In genomic region chr10:30366829-30367228, GRCh38 we compare ENCODE assay signal across 21 cellular contexts.
"Had no signal": no experiment of that assay in that cellular context is flagged by ENCODE, and none has a peak within 500 bp of the region (broad histone marks: within the 10 kb centered on the region; RNA-seq: fewer than 3 reads in every experiment).

No MANE protein-coding gene starts in this region.

- ATAC-seq: activated CD4-positive, alpha-beta T cell treated with anti-CD3 and anti-CD28 coated beads for 36 hours; activated naive CD4-positive, alpha-beta T cell treated with anti-CD3 and anti-CD28 coated beads, Interleukin-2, amount 50 U/mL, for 72 hours; PC-3; T-helper 17 cell had no signal

- H3K4me1 Mint-ChIP-seq: IgD-negative memory B cell had no signal

- H3K4me3 Mint-ChIP-seq: activated CD4-positive, alpha-beta memory T cell treated with anti-CD3 and anti-CD28 coated beads, Interleukin-2, amount 10 ng/mL, durations not matched to agents 7 days and 5 days; activated CD4-positive, alpha-beta T cell treated with anti-CD3 and anti-CD28 coated beads for 36 hours; IgD-negative memory B cell; T-helper 17 cell had no signal

- H3K9me3 Mint-ChIP-seq: activated CD4-positive, alpha-beta memory T cell treated with anti-CD3 and anti-CD28 coated beads, Interleukin-2, amount 10 ng/mL, durations not matched to agents 7 days and 5 days; activated naive CD4-positive, alpha-beta T cell treated with anti-CD3 and anti-CD28 coated beads, Interleukin-2, amount 50 U/mL, for 72 hours; IgD-negative memory B cell had no signal

- H3K27ac Mint-ChIP-seq: activated CD4-positive, alpha-beta memory T cell treated with anti-CD3 and anti-CD28 coated beads, Interleukin-2, amount 10 ng/mL, durations not matched to agents 7 days and 5 days; activated CD4-positive, alpha-beta T cell treated with anti-CD3 and anti-CD28 coated beads for 36 hours; T-helper 17 cell had no signal

- DNase-seq: activated CD4-positive, alpha-beta memory T cell treated with anti-CD3 and anti-CD28 coated beads, Interleukin-2, amount 10 ng/mL, durations not matched to agents 7 days and 5 days; activated CD4-positive, alpha-beta T cell treated with anti-CD3 and anti-CD28 coated beads for 36 hours; activated CD4-positive, alpha-beta T cell treated with anti-CD3 and anti-CD28 coated beads, Interleukin-2, amount 50 U/mL, for 1 hour; activated CD8-positive, alpha-beta memory T cell treated with anti-CD3 and anti-CD28 coated beads, Interleukin-2, amount 50 U/mL, for 48 hours; activated naive CD4-positive, alpha-beta T cell treated with Interleukin-2 at 50 U/mL for 16 hours; activated T-cell treated with anti-CD3 and anti-CD28 coated beads, Interleukin-2, amount 50 U/mL, for 1 hour; brain microvascular endothelial cell; MM.1S; NCI-H1092 treated with DMSO at 0.1 percent for 48 hours; NCI-H1417 treated with DMSO at 0.1 percent for 48 hours; NCI-H1694 treated with DMSO at 0.1 percent for 48 hours; NCI-H2029 treated with DMSO at 0.1 percent for 48 hours; NCI-H510A treated with DMSO at 0.1 percent for 48 hours; NCI-H69; PC-3; SHP77 treated with DMSO at 0.1 percent for 48 hours; T-helper 17 cell; T-helper 9 cell; WERI-Rb-1 had no signal

- H3K36me3 Mint-ChIP-seq: activated naive CD4-positive, alpha-beta T cell treated with anti-CD3 and anti-CD28 coated beads, Interleukin-2, amount 50 U/mL, for 72 hours had no signal
